8 cellular contexts compared by ENCODE assay signal in the genomic region with DNA sequence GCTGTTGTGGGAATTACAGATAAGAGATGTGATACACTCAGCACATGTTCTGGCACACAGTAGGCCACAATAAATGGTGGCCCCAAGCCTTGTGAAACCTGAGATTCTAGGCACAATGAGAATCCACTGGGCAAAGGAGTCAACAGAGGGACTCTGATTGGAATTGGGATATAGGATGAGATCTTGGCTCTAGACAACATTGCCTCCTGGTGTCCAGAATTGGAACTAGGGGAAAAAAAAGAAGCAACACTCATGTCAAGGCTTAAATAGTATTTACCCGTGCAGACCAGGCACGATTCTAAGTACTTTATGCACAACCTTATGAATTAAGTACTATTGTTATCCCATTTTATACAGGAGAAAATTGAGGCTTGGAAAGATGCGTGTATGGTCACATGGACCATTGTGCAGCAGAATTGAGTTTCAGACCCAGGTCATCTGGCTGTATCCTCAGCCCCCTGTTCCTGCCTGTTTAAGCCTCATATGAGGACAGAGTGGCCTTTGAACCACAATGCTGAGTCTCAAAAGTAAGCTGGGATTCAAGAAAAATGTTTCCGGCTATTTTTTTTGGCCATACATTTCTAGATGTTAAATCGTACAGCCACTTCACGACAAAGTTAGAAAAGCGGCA.
DNase-seq lines count a peak whose midpoint lies in the region; ATAC-seq and TF ChIP-seq lines count a peak whose summit lies in the region.

No MANE protein-coding gene starts in this region.

- H3K27ac ChIP-seq in mesendoderm (ENCODE audit: low read depth, low read length): no peak overlapping the region

- H3K23ac ChIP-seq in mesendoderm (ENCODE audit: low read length): no peak overlapping the region

- WGBS in mesendoderm (ENCODE audit: extremely low coverage, insufficient coverage, low lambda C conversion rate): no CpG with 5 or more reads among the region's 7 CpGs

- H3K9ac ChIP-seq in mesendoderm (ENCODE audit: low read length): no peak overlapping the region

- no peak overlapping the region for H2BK5ac ChIP-seq in mesendoderm (ENCODE audit: low read length)

- H3K4me3 ChIP-seq in choroid plexus epithelial cell (ENCODE audit: low read depth, low read length) (no peak overlapping the region), mesendoderm (ENCODE audit: low read length) (no peak overlapping the region)

- no peaks in the 10 kb centered on the region for H3K27me3 ChIP-seq in mesendoderm (ENCODE audit: insufficient read depth, low read length, poor library complexity)

- H3K4me2 ChIP-seq in mesendoderm (ENCODE audit: low read length): no peak overlapping the region

- H3K4me1 Mint-ChIP-seq in CD14-positive monocyte: no peaks in the 10 kb centered on the region

- H3K36me3 Mint-ChIP-seq in CD14-positive monocyte: no peaks in the 10 kb centered on the region

- ATAC-seq in HG03175 (IDR thresholded peaks at IDR 0.05; ENCODE audit: unreplicated experiment): no peak
- no peak for ATAC-seq in GM19035 (IDR thresholded peaks at IDR 0.05; ENCODE audit: unreplicated experiment)

- H3K4me3 Mint-ChIP-seq in CD14-positive monocyte: no peak overlapping the region

- no peak overlapping the region for H4K5ac ChIP-seq in mesendoderm (ENCODE audit: low read length)

- intact Hi-C loops in CD14-positive monocyte (cut with micrococcal nuclease): no loop called here

- H3K56ac ChIP-seq in mesendoderm (ENCODE audit: low read length): no peak overlapping the region

- no peak overlapping the region for H2BK15ac ChIP-seq in mesendoderm (replicated peaks; ENCODE audit: low read depth)

- no peaks in the 10 kb centered on the region for H3K36me3 ChIP-seq in mesendoderm (ENCODE audit: control insufficient read depth, insufficient read depth, low read length)

- no peak overlapping the region for H3K4ac ChIP-seq in mesendoderm (ENCODE audit: low read depth, low read length)

- no peaks in the 10 kb centered on the region for H3K79me2 ChIP-seq in mesendoderm (ENCODE audit: control insufficient read depth, insufficient read depth, low read length)

- H3K79me1 ChIP-seq in mesendoderm (ENCODE audit: low read length): no peaks in the 10 kb centered on the region

- no peak overlapping the region for H2AK5ac ChIP-seq in mesendoderm (ENCODE audit: low read length)

- no peak overlapping the region for H3K27ac Mint-ChIP-seq in CD14-positive monocyte

- no peak for DNase-seq in CD14-positive monocyte (ENCODE audit: low spot score)
- peak; percentile 4 for DNase-seq in H4 (ENCODE audit: low spot score)
- DNase-seq in NCI-H524 treated with DMSO at 0.1 percent for 48 hours (lab: John Stamatoyannopoulos, UW): peak; percentile 15
- peak; percentile 43 for DNase-seq in choroid plexus epithelial cell (ENCODE audit: low read depth)
- DNase-seq in mesendoderm: peak; percentile 71
- DNase-seq in stimulated activated CD4-positive, alpha-beta T cell treated with anti-CD3 and anti-CD28 coated beads, Interleukin-2, amount 100 ng/mL, for 24 hours: no peak

- H3K18ac ChIP-seq in mesendoderm (ENCODE audit: low read length): no peak overlapping the region

- TF ChIP-seq CTCF in CD14-positive monocyte (IDR thresholded peaks at IDR 0.05): peak; percentile 87
- peak; percentile 64 for TF ChIP-seq CTCF in choroid plexus epithelial cell (conservative IDR thresholded peaks at IDR 0.05; ENCODE audit: low read depth, low read length)

- peaks cover 4 to 13% (median 8%) of the 10 kb centered on the region in 3 donors for H3K27me3 Mint-ChIP-seq in CD14-positive monocyte (ENCODE audit: low read depth in 3 of 3)

- no peak overlapping the region for H4K8ac ChIP-seq in mesendoderm (ENCODE audit: low read depth, low read length)

- H3K4me1 ChIP-seq in mesendoderm (ENCODE audit: control insufficient read depth, low read depth, low read length): no peaks in the 10 kb centered on the region

- H3K9me3 Mint-ChIP-seq in CD14-positive monocyte: no peaks in the 10 kb centered on the region

- H2BK120ac ChIP-seq in mesendoderm (ENCODE audit: low read depth, low read length): no peak overlapping the region

Comparison
In these comparisons a context has a peak if more than half of its experiments do, and no peak if none do; other contexts are left out.
1. DNase-seq: peak in H4 (single experiment), NCI-H524 treated with DMSO at 0.1 percent for 48 hours (single experiment), choroid plexus epithelial cell (single experiment) and mesendoderm (single experiment); none in CD14-positive monocyte (single experiment) and stimulated activated CD4-positive, alpha-beta T cell treated with anti-CD3 and anti-CD28 coated beads, Interleukin-2, amount 100 ng/mL, for 24 hours (0 of 2).